Comparison of ENCODE assay signal across 16 cellular contexts in the genomic region with DNA sequence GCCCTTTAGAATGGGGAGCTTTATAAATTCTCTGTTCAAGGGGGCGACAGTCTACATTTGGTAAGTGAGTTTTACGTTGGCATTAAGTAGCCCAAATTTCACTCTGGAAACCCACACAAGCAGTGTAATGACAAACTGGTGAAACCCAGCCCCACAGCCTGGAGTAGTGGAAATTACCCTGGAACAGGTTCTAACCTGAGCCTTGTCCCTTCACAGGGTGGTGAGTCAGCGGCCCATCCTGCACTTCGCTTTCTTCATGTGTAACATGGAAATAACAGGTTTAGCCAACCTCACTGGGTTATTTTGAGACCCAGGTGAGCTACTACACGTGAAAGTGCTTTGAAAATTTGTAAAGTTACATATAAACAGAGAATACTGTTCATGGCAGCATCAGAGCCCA.
"Had no signal": no experiment of that assay in that cellular context is flagged by ENCODE, and none has a peak within 500 bp of the region (broad histone marks: within the 10 kb centered on the region; RNA-seq: fewer than 3 reads in every experiment).

No MANE protein-coding gene starts in this region.

- FAIRE-seq: astrocyte had no signal

- H3K4me1 ChIP-seq: psoas muscle had no signal

- H3K27me3 ChIP-seq: testis had no signal

- H3K27ac ChIP-seq: psoas muscle, testis had no signal

- ATAC-seq: activated naive CD8-positive, alpha-beta T cell treated with anti-CD3 and anti-CD28 coated beads, Interleukin-2, amount 50 U/mL, for 24 hours; activated T-cell treated with anti-CD3 and anti-CD28 coated beads, Interleukin-2, amount 50 U/mL, for 72 hours; left lobe of liver; natural killer cell treated with Interleukin-12 subunit alpha and Interleukin-12 subunit beta and Interleukin-15 and Interleukin-18, amount 100 ng/mL, for 72 hours; psoas muscle; sciatic nerve had no signal

- H3K9me3 ChIP-seq: psoas muscle, testis had no signal

- H3K4me3 ChIP-seq: psoas muscle, testis had no signal

- DNase-seq: activated B cell treated with CpG ODN at 0.5 μM for 24 hours; activated CD4-positive, alpha-beta T cell treated with anti-CD3 and anti-CD28 coated beads, Interleukin-2, amount 50 U/mL, for 4 hours; activated CD8-positive, alpha-beta memory T cell treated with anti-CD3 and anti-CD28 coated beads, Interleukin-2, amount 50 U/mL, for 4 hours; activated naive CD4-positive, alpha-beta T cell; activated naive CD8-positive, alpha-beta T cell treated with anti-CD3 and anti-CD28 coated beads, Interleukin-2, amount 50 U/mL, for 24 hours; activated T-cell treated with anti-CD3 and anti-CD28 coated beads, Interleukin-2, amount 50 U/mL, for 72 hours; effector memory CD4-positive, alpha-beta T cell; occipital lobe; psoas muscle; stimulated activated CD4-positive, alpha-beta T cell treated with anti-CD3 and anti-CD28 coated beads, Interleukin-12 subunit alpha, Interleukin-12 subunit beta, amount 100 ng/mL, for 4 hours; stimulated activated naive CD4-positive, alpha-beta T cell; testis had no signal
